Comparison of ENCODE assay signal across 35 cellular contexts in the genomic region with DNA sequence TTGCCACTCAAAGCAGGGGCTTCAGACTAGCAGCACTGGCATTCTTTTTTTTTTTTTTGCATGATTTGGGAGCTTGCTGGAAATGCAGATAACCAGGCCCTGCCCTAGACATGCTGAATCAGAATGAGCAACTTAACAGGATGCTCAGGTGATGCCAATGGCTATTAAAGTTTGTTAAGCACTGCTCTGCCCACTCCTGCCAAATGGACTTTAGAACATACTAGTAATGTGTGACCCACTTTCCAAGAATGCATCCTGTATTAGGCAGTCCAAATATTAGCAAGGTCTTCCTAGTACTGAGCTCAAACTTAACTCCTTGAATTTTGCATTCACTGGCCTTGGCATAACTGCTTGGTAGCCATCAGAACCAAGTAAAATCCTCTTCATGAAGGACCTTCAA. TPM values are rescaled to one million over a fixed set of nuclear protein-coding genes. Genes with fewer than 3 reads are reported as not detected.
DNase-seq lines count a peak whose midpoint lies in the region; ATAC-seq, FAIRE-seq and TF ChIP-seq lines count a peak whose summit lies in the region.
"Had no signal": no experiment of that assay in that cellular context is flagged by ENCODE, and none has a peak within 500 bp of the region (broad histone marks: within the 10 kb centered on the region; RNA-seq: fewer than 3 reads in every experiment).

No MANE protein-coding gene starts in this region.

- TF ChIP-seq CTCF in Caco-2 (IDR thresholded peaks at IDR 0.05; ENCODE audit: insufficient read depth in 1 of 2, low read depth in 1 of 2, low read length in 1 of 2, severe bottlenecking in 1 of 2, unreplicated experiment in 1 of 2) (no peak), heart left ventricle (IDR thresholded peaks at IDR 0.05) (no peak), HepG2 (CRISPR knock-in tag; IDR thresholded peaks at IDR 0.05) (no peak), sigmoid colon (IDR thresholded peaks at IDR 0.05) (no peak)

- no peak overlapping the region for H3K4me2 ChIP-seq in HepG2 (ENCODE audit: low read depth, low read length)

- H3K79me2 ChIP-seq in HepG2 (ENCODE audit: insufficient read depth, low read length), result peaks cover 64% of the 10 kb centered on the region

- H3K4me3 ChIP-seq in Caco-2 (ENCODE audit: low read depth, low read length), result no peak overlapping the region
- no peak overlapping the region for H3K4me3 ChIP-seq in MG63
- H3K4me3 ChIP-seq in heart left ventricle, result no peak overlapping the region
- H3K4me3 ChIP-seq in HepG2 (replicated peaks in 1 of 3; ENCODE audit: insufficient read depth in 1 of 3, low read depth in 2 of 3, low read length in 3 of 3), result no peak overlapping the region
- no peak overlapping the region for H3K4me3 ChIP-seq in sigmoid colon
- H3K4me3 ChIP-seq: cardiac muscle cell, coronary artery, lung, Peyer's patch, stomach, tibial artery had no signal

- TF ChIP-seq POLR2A in heart left ventricle (IDR thresholded peaks at IDR 0.05) (no peak), HepG2 (IDR thresholded peaks at IDR 0.05; ENCODE audit: insufficient read depth in 1 of 2, low read depth in 2 of 2, low read length in 2 of 2) (no peak), sigmoid colon (IDR thresholded peaks at IDR 0.05) (no peak)

- in situ Hi-C loops in HepG2 (cut with HindIII; ENCODE audit: extremely low pct_ligation_motif_present, low pct_unique_long_range_greater_than_20kb), result no loop called here

- no peaks in the 10 kb centered on the region for H3K27me3 ChIP-seq in Caco-2 (replicated peaks; ENCODE audit: control insufficient read depth, insufficient read depth, low read length)
- H3K27me3 ChIP-seq in MG63, result no peaks in the 10 kb centered on the region
- no peaks in the 10 kb centered on the region for H3K27me3 ChIP-seq in heart left ventricle
- no peaks in the 10 kb centered on the region for H3K27me3 ChIP-seq in HepG2 (ENCODE audit: control insufficient read depth in 1 of 2, insufficient read depth in 2 of 2, low read length in 2 of 2)
- no peaks in the 10 kb centered on the region for H3K27me3 ChIP-seq in sigmoid colon
- H3K27me3 ChIP-seq: cardiac muscle cell, Peyer's patch, stomach, tibial artery had no signal

- H3K36me3 ChIP-seq in Caco-2 (ENCODE audit: control insufficient read depth, insufficient read depth, low read length) (no peaks in the 10 kb centered on the region), MG63 (no peaks in the 10 kb centered on the region), heart left ventricle (no peaks in the 10 kb centered on the region), HepG2 (replicated peaks in 1 of 2; ENCODE audit: control insufficient read depth in 1 of 2, insufficient read depth in 2 of 2, low read length in 2 of 2) (no peaks in the 10 kb centered on the region; a peak in 1 of 5 replicates), sigmoid colon (no peaks in the 10 kb centered on the region)
- H3K36me3 ChIP-seq: cardiac muscle cell, Peyer's patch, stomach, tibial artery had no signal

- H3K4me1 ChIP-seq in Caco-2 (peaks cover 79% of the 10 kb centered on the region), heart left ventricle (peaks cover 0 to 54% (median 26%) of the 10 kb centered on the region in 12 donors), HepG2 (ENCODE audit: insufficient read depth, low read length) (peaks cover 50% of the 10 kb centered on the region), sigmoid colon (no peaks in the 10 kb centered on the region)
- H3K4me1 ChIP-seq: Peyer's patch had no signal

- H3K27me3 Mint-ChIP-seq in Caco-2 (ENCODE audit: insufficient read depth, unreplicated experiment), result no peaks in the 10 kb centered on the region

- H3K4me3 Mint-ChIP-seq in Caco-2 (ENCODE audit: unreplicated experiment), result no peak overlapping the region
- H3K4me3 Mint-ChIP-seq: activated CD4-positive, alpha-beta T cell treated with anti-CD3 and anti-CD28 coated beads, Interleukin-2, amount 10 ng/mL, durations not matched to agents 7 days and 5 days; activated naive CD8-positive, alpha-beta T cell treated with anti-CD3 and anti-CD28 coated beads for 36 hours; activated T-cell treated with anti-CD3 and anti-CD28 coated beads, Interleukin-2, amount 50 U/mL, for 24 hours; CD4-positive, CD25-positive, alpha-beta regulatory T cell; naive thymus-derived CD8-positive, alpha-beta T cell; WTC11 had no signal

- no peak overlapping the region for H3K9ac ChIP-seq in HepG2 (ENCODE audit: insufficient read depth, low read depth, low read length)
- H3K9ac ChIP-seq: KMS-11 had no signal

- no peaks in the 10 kb centered on the region for H3K9me3 ChIP-seq in Caco-2
- no peaks in the 10 kb centered on the region for H3K9me3 ChIP-seq in MG63
- H3K9me3 ChIP-seq in heart left ventricle, result no peaks in the 10 kb centered on the region
- no peaks in the 10 kb centered on the region for H3K9me3 ChIP-seq in HepG2 (ENCODE audit: low read length)
- H3K9me3 ChIP-seq in sigmoid colon, result no peaks in the 10 kb centered on the region
- H3K9me3 ChIP-seq: Peyer's patch, stomach, tibial artery had no signal

- no peak for DNase-seq in Caco-2
- DNase-seq in MG63, result peak; percentile 51
- DNase-seq in heart left ventricle, result no peak
- DNase-seq in HepG2 (ENCODE audit: low spot score), result peak; percentile 70
- no peak for DNase-seq in sigmoid colon
- DNase-seq in NCI-H2171 treated with DMSO at 0.1 percent for 48 hours (lab: John Stamatoyannopoulos, UW), result no peak
- no peak for DNase-seq in NCI-H1417 treated with DMSO at 0.1 percent for 48 hours (lab: John Stamatoyannopoulos, UW)
- DNase-seq: activated CD4-positive, alpha-beta T cell treated with anti-CD3 and anti-CD28 coated beads, Interleukin-2, amount 10 ng/mL, durations not matched to agents 7 days and 5 days; activated gamma-delta T cell; activated naive CD8-positive, alpha-beta T cell treated with anti-CD3 and anti-CD28 coated beads for 36 hours; activated T-cell treated with anti-CD3 and anti-CD28 coated beads, Interleukin-2, amount 50 U/mL, for 24 hours; aorta; CD4-positive, CD25-positive, alpha-beta regulatory T cell; DMS79 treated with DMSO at 0.1 percent for 48 hours; effector CD8-positive, alpha-beta T cell; GOT3; naive thymus-derived CD8-positive, alpha-beta T cell; NCI-H1417; NCI-H2081 treated with DMSO at 0.1 percent for 48 hours; occipital lobe; Peyer's patch; stimulated activated CD4-positive, alpha-beta T cell treated with anti-CD3 and anti-CD28 coated beads, Interleukin-4, amount 100 ng/mL, for 1 hour; stomach; T1000; tibial artery had no signal

- CTCF ChIA-PET in Caco-2 (lab: Charles Lee) (no interaction called here), HepG2 (lab: Yijun Ruan, JAX; ENCODE audit: low intra/inter-chr PET ratio, low total read pairs) (no interaction called here)

- H3K27ac ChIP-seq in heart left ventricle (peak overlapping the region in 11 of 12 donors; percentile 36 to 77 (median 67)), HepG2 (ENCODE audit: extremely low read length, insufficient read depth, low read length) (no peak overlapping the region), sigmoid colon (no peak overlapping the region)
- H3K27ac ChIP-seq: cardiac muscle cell, coronary artery, epithelial cell of prostate, KMS-11, Peyer's patch, stomach, tibial artery had no signal

- FAIRE-seq in HepG2 (lab: Jason Lieb, UNC), result peak; percentile 8
- FAIRE-seq: A204.1, GM18507, GM19239 had no signal

- peak; percentile 68 to 85 (median 74) for ATAC-seq in heart left ventricle
- peak; percentile 95 for ATAC-seq in HepG2
- no peak for ATAC-seq in HG02798 (IDR thresholded peaks at IDR 0.05; ENCODE audit: poor library complexity, unreplicated experiment)
- ATAC-seq: naive thymus-derived CD8-positive, alpha-beta T cell; WTC11 had no signal

- no peak overlapping the region for H2AFZ ChIP-seq in HepG2 (ENCODE audit: low read length)

- no peak for TF ChIP-seq RAD21 in HepG2 (CRISPR knock-in tag; IDR thresholded peaks at IDR 0.05)

- no TSS peak for BruUV-seq in Caco-2 (replicated peaks; lab: Mats Ljungman, UMichigan)
- BruUV-seq in HepG2 (replicated peaks; lab: Mats Ljungman, UMichigan), result no TSS peak

- H3K36me3 Mint-ChIP-seq in Caco-2 (ENCODE audit: insufficient read depth, unreplicated experiment), result peaks cover 33% of the 10 kb centered on the region
- H3K36me3 Mint-ChIP-seq: activated naive CD8-positive, alpha-beta T cell treated with anti-CD3 and anti-CD28 coated beads for 36 hours; CD4-positive, CD25-positive, alpha-beta regulatory T cell; naive thymus-derived CD8-positive, alpha-beta T cell; WTC11 had no signal

- intact Hi-C loops in Caco-2 (cut with micrococcal nuclease; ENCODE audit: unreplicated experiment), result no loop called here
- intact Hi-C loops in heart left ventricle (cut with DNase I), result no loop called here
- intact Hi-C loops in HepG2 (cut with micrococcal nuclease; ENCODE audit: unreplicated experiment), result no loop called here
- intact Hi-C loops in sigmoid colon (cut with DNase I), result no loop called here

- no peak for TF ChIP-seq EP300 in HepG2 (IDR thresholded peaks at IDR 0.05; ENCODE audit: low read depth in 2 of 2, low read length in 2 of 2)
- no peak for TF ChIP-seq EP300 in HepG2 (CRISPR knock-in tag; IDR thresholded peaks at IDR 0.05; ENCODE audit: borderline replicate concordance)
- TF ChIP-seq EP300 in sigmoid colon (IDR thresholded peaks at IDR 0.05), result no peak

- peaks cover 5% of the 10 kb centered on the region; the same call in 1 of the 2 replicates for H4K20me1 ChIP-seq in HepG2 (ENCODE audit: insufficient read depth, low read length)

- POLR2A ChIA-PET in Caco-2 (lab: Charles Lee) (no interaction called here), HepG2 (lab: Yijun Ruan, JAX) (no interaction called here)

- H3K27ac Mint-ChIP-seq in Caco-2 (ENCODE audit: unreplicated experiment), result peak overlapping the region; percentile 73
- H3K27ac Mint-ChIP-seq: activated CD4-positive, alpha-beta T cell treated with anti-CD3 and anti-CD28 coated beads, Interleukin-2, amount 10 ng/mL, durations not matched to agents 7 days and 5 days; activated naive CD8-positive, alpha-beta T cell treated with anti-CD3 and anti-CD28 coated beads for 36 hours; activated T-cell treated with anti-CD3 and anti-CD28 coated beads, Interleukin-2, amount 50 U/mL, for 24 hours; CD4-positive, CD25-positive, alpha-beta regulatory T cell; WTC11 had no signal

- no peaks in the 10 kb centered on the region for H3K9me3 Mint-ChIP-seq in Caco-2 (ENCODE audit: unreplicated experiment)
- H3K9me3 Mint-ChIP-seq: activated CD4-positive, alpha-beta T cell treated with anti-CD3 and anti-CD28 coated beads, Interleukin-2, amount 10 ng/mL, durations not matched to agents 7 days and 5 days; activated naive CD8-positive, alpha-beta T cell treated with anti-CD3 and anti-CD28 coated beads for 36 hours; activated T-cell treated with anti-CD3 and anti-CD28 coated beads, Interleukin-2, amount 50 U/mL, for 24 hours; naive thymus-derived CD8-positive, alpha-beta T cell; WTC11 had no signal

- peaks cover 60% of the 10 kb centered on the region for H3K4me1 Mint-ChIP-seq in Caco-2 (ENCODE audit: low read depth, unreplicated experiment)
- H3K4me1 Mint-ChIP-seq: activated CD4-positive, alpha-beta T cell treated with anti-CD3 and anti-CD28 coated beads, Interleukin-2, amount 10 ng/mL, durations not matched to agents 7 days and 5 days; activated naive CD8-positive, alpha-beta T cell treated with anti-CD3 and anti-CD28 coated beads for 36 hours; CD4-positive, CD25-positive, alpha-beta regulatory T cell; naive thymus-derived CD8-positive, alpha-beta T cell had no signal

RNA-seq across cellular contexts. Expression of gene ST3GAL6, which starts 12.6 kb away (rescaled TPM):
- total RNA-seq in Caco-2 (2022) (59.7 and 67.2 TPM in 2 replicates), heart left ventricle (10 to 100 TPM; 35.3 to 91.1 (median 64.5) TPM), HepG2 (2016; rRNA removed; fragmentation: Illumina TruSeq; extraction: Trizol) (16.3 and 23.2 TPM in 2 replicates), sigmoid colon (10 to 100 TPM in 2 of 4 donors, 1 to 10 TPM in 2; 3.9 to 11.8 (median 9.9) TPM)
- total RNA-seq in MG63 (2014; rRNA removed; shearing (Covaris generic); ENCODE audit: low replicate concordance), result 1.4 and 2.0 TPM in 2 replicates
- polyA plus RNA-seq in heart left ventricle (10 to 100 TPM; 37.3 to 95.9 TPM), HepG2 (2011; rRNA removed) (11.7 and 17.5 TPM in 2 replicates), sigmoid colon (1 to 10 TPM; 2.4 to 3.2 (median 2.4) TPM)
- 42.6 and 48.7 TPM in 2 replicates for total RNA-seq in HepG2 (2016; cell fraction: cytosol; rRNA removed; fragmentation: Illumina TruSeq; extraction: Trizol; ENCODE audit: low read depth)
- 18.1 and 25.7 TPM in 2 replicates for total RNA-seq in HepG2 (2016; cell fraction: insoluble cytoplasmic fraction; rRNA removed; fragmentation: Illumina TruSeq; extraction: Trizol)
- total RNA-seq in HepG2 (2016; cell fraction: membrane; rRNA removed; fragmentation: Illumina TruSeq; extraction: Trizol), result 26.9 and 29.4 TPM in 2 replicates
- 36.0 and 39.4 TPM in 2 replicates for total RNA-seq in HepG2 (2016; cell fraction: nucleus; rRNA removed; fragmentation: Illumina TruSeq; extraction: Trizol)
- 6.4 and 9.1 TPM in 2 replicates for polyA plus RNA-seq in HepG2 (2011; cell fraction: cytosol; rRNA removed)
- polyA plus RNA-seq in HepG2 (2011; cell fraction: nucleus; rRNA removed), result 12.3 and 12.7 TPM in 2 replicates
- 12.2 and 16.3 TPM in 2 replicates for polyA plus RNA-seq in HepG2 (2012)
- 8.6 and 11.5 TPM in 2 replicates for polyA plus RNA-seq in HepG2 (2016; cell fraction: cytosol; fragmentation: Illumina TruSeq; extraction: Trizol; ENCODE audit: low read depth)
- polyA plus RNA-seq in HepG2 (2016; cell fraction: insoluble cytoplasmic fraction; fragmentation: Illumina TruSeq; extraction: Trizol; ENCODE audit: low read depth), result 18.1 and 18.9 TPM in 2 replicates
- 13.3 and 15.7 TPM in 2 replicates for polyA plus RNA-seq in HepG2 (2016; cell fraction: membrane; fragmentation: Illumina TruSeq; extraction: Trizol; ENCODE audit: low read depth)
- 68.6 and 70.2 TPM in 2 replicates for polyA plus RNA-seq in HepG2 (2016; cell fraction: nucleus; fragmentation: Illumina TruSeq; extraction: Trizol; ENCODE audit: insufficient read depth, low read depth)
- 12.2 TPM in 1 of 2 replicates, not detected in the other for polyA minus RNA-seq in HepG2 (2011; rRNA and poly(A)+ RNA removed; ENCODE audit: low replicate concordance)
- polyA minus RNA-seq in HepG2 (2011; cell fraction: cytosol; rRNA and poly(A)+ RNA removed), result 13.5 and 16.5 TPM in 2 replicates
- 33.6 and 35.4 TPM in 2 replicates for polyA minus RNA-seq in HepG2 (2011; cell fraction: nucleus; rRNA and poly(A)+ RNA removed)
- total RNA-seq: naive thymus-derived CD8-positive, alpha-beta T cell had no signal
- polyA plus RNA-seq: naive thymus-derived CD8-positive, alpha-beta T cell had no signal

Comparison
In these comparisons a context has a peak if more than half of its experiments do, and no peak if none do; other contexts are left out.
1. DNase-seq: peak in MG63 (single experiment) and HepG2 (single experiment); none in Caco-2 (0 of 2), heart left ventricle (0 of 5), sigmoid colon (single experiment), NCI-H2171 treated with DMSO at 0.1 percent for 48 hours (single experiment) and NCI-H1417 treated with DMSO at 0.1 percent for 48 hours (single experiment).
2. H3K27ac ChIP-seq: peak in heart left ventricle (11 of 12); none in HepG2 (single experiment) and sigmoid colon (0 of 4).